12 cellular contexts compared by ENCODE assay signal in genomic region chr4:75511841-75512240, GRCh38. TPM values are rescaled to one million over a fixed set of nuclear protein-coding genes. Genes with fewer than 3 reads are reported as not detected.
DNase-seq lines count a peak whose midpoint lies in the region; ATAC-seq, FAIRE-seq and TF ChIP-seq lines count a peak whose summit lies in the region.
"Had no signal": no experiment of that assay in that cellular context is flagged by ENCODE, and none has a peak within 500 bp of the region (broad histone marks: within the 10 kb centered on the region; RNA-seq: fewer than 3 reads in every experiment).

No MANE protein-coding gene starts in this region.

- H3K4me1 Mint-ChIP-seq in astrocyte (ENCODE audit: low read depth, unreplicated experiment) = peaks cover 25% of the 10 kb centered on the region

- intact Hi-C loops in heart right ventricle (cut with DNase I) (loop anchor here in 2 of 10 donors (10.0 kb wide), 2 partner anchors 213 to 577 kb away; partner anchors contain the start of genes PARM1 (in 1 of the 2) and USO1 (in 1 of the 2)), cardiac septum (cut with DNase I) (loop anchor here (10.0 kb wide), 2 partner anchors 213 to 577 kb away; partner anchors contain the start of genes PARM1 and USO1)

- no peaks in the 10 kb centered on the region for H3K9me3 ChIP-seq in heart right ventricle
- no peaks in the 10 kb centered on the region for H3K9me3 ChIP-seq in astrocyte (ENCODE audit: insufficient read depth, low read depth, low read length)
- no peaks in the 10 kb centered on the region for H3K9me3 ChIP-seq in liver (ENCODE audit: control insufficient read depth in 4 of 4, low read length in 3 of 4)
- no peaks in the 10 kb centered on the region for H3K9me3 ChIP-seq in upper lobe of left lung

- H3K27ac ChIP-seq in heart right ventricle (peak overlapping the region in 8 of 10 donors; percentile 39 to 97 (median 94)), astrocyte (ENCODE audit: low read depth, low read length) (no peak overlapping the region), liver (ENCODE audit: low read depth in 1 of 2, low read length in 2 of 2) (peak overlapping the region; percentile 32 to 62), upper lobe of left lung (peak overlapping the region; percentile 94 to 99 (median 97))

- H3K27me3 Mint-ChIP-seq in astrocyte (ENCODE audit: low read depth, unreplicated experiment) = no peaks in the 10 kb centered on the region
- H3K27me3 Mint-ChIP-seq: activated T-cell treated with anti-CD3 and anti-CD28 coated beads, Interleukin-2, amount 50 U/mL, for 24 hours had no signal

- H3K36me3 Mint-ChIP-seq in astrocyte (ENCODE audit: low read depth, unreplicated experiment) = no peaks in the 10 kb centered on the region

- no peak for TF ChIP-seq RAD21 in liver (IDR thresholded peaks at IDR 0.05)

- peak overlapping the region in 7 of 10 donors; percentile 14 to 77 (median 69) for H3K4me3 ChIP-seq in heart right ventricle
- peak overlapping the region; percentile 41 for H3K4me3 ChIP-seq in astrocyte (ENCODE audit: insufficient read depth, low read depth, low read length)
- H3K4me3 ChIP-seq in liver (ENCODE audit: low read depth in 1 of 3, low read length in 3 of 3) = no peak overlapping the region
- peak overlapping the region in 2 of 4 donors; percentile 63 to 80 for H3K4me3 ChIP-seq in upper lobe of left lung

- no peak for TF ChIP-seq POLR2A in upper lobe of left lung (IDR thresholded peaks at IDR 0.05)

- H3K4me2 ChIP-seq in astrocyte (ENCODE audit: low read length) = peak overlapping the region; percentile 91

- TF ChIP-seq CTCF in heart right ventricle (IDR thresholded peaks at IDR 0.05) = no peak
- TF ChIP-seq CTCF in astrocyte (IDR thresholded peaks at IDR 0.05; ENCODE audit: insufficient read depth, low read depth, low read length) = no peak
- TF ChIP-seq CTCF in liver (IDR thresholded peaks at IDR 0.05; ENCODE audit: low read depth, low read length, missing input control) = no peak
- TF ChIP-seq CTCF in upper lobe of left lung (IDR thresholded peaks at IDR 0.05) = no peak

- no peak for FAIRE-seq in astrocyte (lab: Jason Lieb, UNC)

- ATAC-seq in heart right ventricle = no peak
- ATAC-seq in upper lobe of left lung (ENCODE audit: low FRiP score in 2 of 2) = no peak
- no peak for ATAC-seq in GM21576 (IDR thresholded peaks at IDR 0.05; ENCODE audit: unreplicated experiment)

- no peak overlapping the region for H3K9ac ChIP-seq in astrocyte (ENCODE audit: low read length)
- H3K9ac ChIP-seq in liver (ENCODE audit: low read depth in 1 of 2, low read length in 2 of 2) = no peak overlapping the region

- no peak overlapping the region for H2AFZ ChIP-seq in astrocyte (ENCODE audit: low read depth, low read length)

- DNase-seq in heart right ventricle = no peak
- no peak for DNase-seq in cardiac septum (ENCODE audit: low spot score)
- no peak for DNase-seq in astrocyte (ENCODE audit: low read depth)
- no peak for DNase-seq in upper lobe of left lung
- DNase-seq in SHP77 treated with DMSO at 0.1 percent for 48 hours (lab: John Stamatoyannopoulos, UW) = no peak
- DNase-seq in activated naive CD4-positive, alpha-beta T cell treated with Interleukin-2 at 50 U/mL for 16 hours = no peak
- DNase-seq: activated T-cell treated with anti-CD3 and anti-CD28 coated beads, Interleukin-2, amount 50 U/mL, for 24 hours; effector CD4-positive, alpha-beta T cell had no signal

- TF ChIP-seq EP300 in upper lobe of left lung (IDR thresholded peaks at IDR 0.05) = no peak

- H3K36me3 ChIP-seq in heart right ventricle (peaks cover 0 to 34% (median 4%) of the 10 kb centered on the region in 9 donors), astrocyte (ENCODE audit: insufficient read depth, low read length) (no peaks in the 10 kb centered on the region), liver (ENCODE audit: control insufficient read depth in 4 of 4, insufficient read depth in 3 of 4, low read depth in 1 of 4, low read length in 3 of 4) (peaks cover 0 to 4% (median 0%) of the 10 kb centered on the region in 4 donors), upper lobe of left lung (peaks cover 0 to 13% (median 0%) of the 10 kb centered on the region in 4 donors)

- WGBS in heart right ventricle, 2 donors = 47 to 56% methylated on average over 3 of the region's 3 CpGs
- WGBS in liver = 68% methylated on average over 3 of the region's 3 CpGs
- 53 to 57% methylated on average over 3 of the region's 3 CpGs for WGBS in upper lobe of left lung, 2 donors

- H3K4me1 ChIP-seq in heart right ventricle = peaks cover 0 to 69% (median 56%) of the 10 kb centered on the region in 9 donors
- H3K4me1 ChIP-seq in astrocyte (ENCODE audit: insufficient read depth, low read length) = peaks cover 21% of the 10 kb centered on the region
- H3K4me1 ChIP-seq in liver (ENCODE audit: control insufficient read depth in 4 of 4, insufficient read depth in 4 of 4, low read length in 3 of 4) = peaks cover 6 to 34% (median 17%) of the 10 kb centered on the region in 4 donors
- H3K4me1 ChIP-seq in upper lobe of left lung = peaks cover 39 to 51% (median 45%) of the 10 kb centered on the region in 4 donors

- peaks cover 83% of the 10 kb centered on the region for H3K79me2 ChIP-seq in astrocyte (ENCODE audit: insufficient read depth, low read length)

- H4K20me1 ChIP-seq in astrocyte (ENCODE audit: insufficient read depth, low read length) = peaks cover 33% of the 10 kb centered on the region

- no peak overlapping the region for H3K4me3 Mint-ChIP-seq in astrocyte (ENCODE audit: unreplicated experiment)
- H3K4me3 Mint-ChIP-seq: activated T-cell treated with anti-CD3 and anti-CD28 coated beads, Interleukin-2, amount 50 U/mL, for 24 hours had no signal

- no peak overlapping the region for H3K27ac Mint-ChIP-seq in astrocyte (ENCODE audit: unreplicated experiment)
- H3K27ac Mint-ChIP-seq: activated T-cell treated with anti-CD3 and anti-CD28 coated beads, Interleukin-2, amount 50 U/mL, for 24 hours had no signal

- H3K9me3 Mint-ChIP-seq in astrocyte (ENCODE audit: unreplicated experiment) = no peaks in the 10 kb centered on the region
- H3K9me3 Mint-ChIP-seq: activated T-cell treated with anti-CD3 and anti-CD28 coated beads, Interleukin-2, amount 50 U/mL, for 24 hours had no signal

- no peaks in the 10 kb centered on the region for H3K27me3 ChIP-seq in heart right ventricle
- no peaks in the 10 kb centered on the region for H3K27me3 ChIP-seq in astrocyte (ENCODE audit: insufficient read depth, low read length)
- H3K27me3 ChIP-seq in liver (ENCODE audit: control insufficient read depth in 4 of 4, insufficient read depth in 4 of 4, low read length in 3 of 4) = no peaks in the 10 kb centered on the region
- H3K27me3 ChIP-seq in upper lobe of left lung = no peaks in the 10 kb centered on the region

TF ChIP-seq in liver, 16 proteins besides CTCF, POLR2A, EP300 and RAD21:
- TF ChIP-seq MAX (IDR thresholded peaks at IDR 0.05) = no peak
- TF ChIP-seq RXRA (IDR thresholded peaks at IDR 0.05) = no peak
- no peak for TF ChIP-seq REST (IDR thresholded peaks at IDR 0.05)
- no peak for TF ChIP-seq NR2F2 (IDR thresholded peaks at IDR 0.05)
- no peak for TF ChIP-seq JUND (IDR thresholded peaks at IDR 0.05)
- no peak for TF ChIP-seq TAF1 (conservative IDR thresholded peaks at IDR 0.05)
- TF ChIP-seq EGR1 (IDR thresholded peaks at IDR 0.05; ENCODE audit: low read depth in 2 of 2) = no peak
- no peak for TF ChIP-seq FOXA1 (IDR thresholded peaks at IDR 0.05)
TF ChIP-seq in liver: peak in this region for 0.

RNA-seq across cellular contexts. Expression of gene RCHY1, which starts 2.4 kb away (rescaled TPM):
- total RNA-seq in heart right ventricle (10 to 100 TPM; 37.4 to 62.0 (median 50.3) TPM), cardiac septum (43.4 TPM), astrocyte (35.3 and 40.7 TPM in 2 replicates), liver (10 to 100 TPM; 14.7 to 24.8 TPM), upper lobe of left lung (10 to 100 TPM in 5 of 6 donors, 1 to 10 TPM in 1; 4.1 to 39.5 (median 26.1) TPM)
- polyA plus RNA-seq in heart right ventricle (10 to 100 TPM; 15.5 to 16.3 TPM), liver (10 to 100 TPM; 16.7 to 19.2 TPM)

RNA-seq across cellular contexts. Expression of gene THAP6, which starts 2.4 kb away (rescaled TPM):
- total RNA-seq in heart right ventricle = 10 to 100 TPM; 13.0 to 21.7 (median 18.3) TPM
- 1 to 10 TPM; 4.0 to 5.0 TPM for polyA plus RNA-seq in heart right ventricle
- total RNA-seq in cardiac septum = 22.6 TPM
- 17.0 and 20.6 TPM in 2 replicates for total RNA-seq in astrocyte
- total RNA-seq in liver = 10 to 100 TPM in 1 of 2 donors, 1 to 10 TPM in 1; 8.7 to 11.5 TPM
- polyA plus RNA-seq in liver = 1 to 10 TPM; 4.2 to 6.4 TPM
- total RNA-seq in upper lobe of left lung = 10 to 100 TPM; 10.8 to 46.1 (median 15.1) TPM

RNA-seq across cellular contexts. Expression of gene ODAPH, which starts 44.0 kb away (rescaled TPM):
- total RNA-seq in heart right ventricle (not detected), cardiac septum (not detected), astrocyte (55.3 TPM in 2 replicates), liver (not detected), upper lobe of left lung (not detected)
- polyA plus RNA-seq in heart right ventricle (under 1 TPM; 0.06 to 0.37 TPM), liver (not detected)
- total RNA-seq: lung microvascular endothelial cell, ureter had no signal

Comparison
In these comparisons a context has a peak if more than half of its experiments do, and no peak if none do; other contexts are left out.
1. H3K4me3 ChIP-seq: peak in heart right ventricle (7 of 10) and astrocyte (single experiment); none in liver (0 of 3).
2. RNA of gene ODAPH, which starts 44.0 kb away (total RNA-seq): 55.3 TPM in astrocyte; not detected in cardiac septum (single experiment), not detected in heart right ventricle, not detected in liver and not detected in upper lobe of left lung; every median in the first group is over 10 times any median in the second.